In the genomic region with DNA sequence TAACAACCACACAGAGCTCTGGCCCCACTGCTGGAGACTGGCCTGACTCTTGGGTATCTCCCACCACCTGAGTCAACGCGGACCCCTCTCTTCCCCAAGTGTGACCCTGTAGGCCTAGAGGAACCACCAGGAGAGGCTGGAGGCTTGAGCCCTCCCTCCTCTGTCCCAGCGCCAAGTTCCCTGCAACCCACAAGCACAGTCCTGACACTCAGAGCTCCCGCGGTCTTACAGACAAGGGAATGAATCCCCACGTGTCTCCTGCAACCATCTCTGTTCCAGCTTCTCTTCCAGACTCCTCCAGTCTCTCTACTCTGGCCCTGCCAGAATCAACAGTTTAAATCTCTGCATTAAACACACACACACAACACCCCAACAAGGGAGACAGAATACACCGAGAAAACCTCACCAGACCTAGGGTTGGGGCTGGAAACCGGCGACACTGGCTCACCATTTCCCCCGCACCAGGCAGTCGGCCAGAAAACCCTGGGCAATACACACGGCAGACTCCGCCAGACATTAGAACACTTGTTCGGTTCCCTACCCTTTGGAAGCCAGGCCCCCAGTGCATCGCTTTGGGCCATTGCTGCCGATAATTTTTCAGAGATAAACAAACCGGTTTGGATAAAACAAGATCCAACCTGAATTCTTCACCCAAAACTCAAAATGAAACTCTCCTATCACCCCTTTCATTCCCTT, we compare ENCODE assay signal across 18 cellular contexts. TPM values are rescaled to one million over a fixed set of nuclear protein-coding genes. Genes with fewer than 3 reads are reported as not detected.
DNase-seq lines count a peak whose midpoint lies in the region; ATAC-seq and TF ChIP-seq lines count a peak whose summit lies in the region.
"Had no signal": no experiment of that assay in that cellular context is flagged by ENCODE, and none has a peak within 500 bp of the region (broad histone marks: within the 10 kb centered on the region; RNA-seq: fewer than 3 reads in every experiment).

No MANE protein-coding gene starts in this region.

- H3K36me3 Mint-ChIP-seq in activated T-helper 2 cell treated with anti-CD3 and anti-CD28 coated beads, Interferon-gamma antibody, Interleukin-2, Interleukin-4, amounts not matched to agents 10 μg/mL and 5 μg/mL and 100 μg/mL, durations not matched to agents 14 hours and 24 hours and 36 hours (ENCODE audit: low read depth), result no peaks in the 10 kb centered on the region

- H3K27ac ChIP-seq in right atrium auricular region (peak overlapping the region in 1 of 2 donors; percentile 4), heart left ventricle (peak overlapping the region in 9 of 12 donors; percentile 9 to 72 (median 32)), stomach (peak overlapping the region; percentile 38 to 92 (median 64))
- H3K27ac ChIP-seq: KMS-11, Peyer's patch, SJCRH30 had no signal

- peak; percentile 46 for DNase-seq in Right ventricle myocardium superior
- DNase-seq in right atrium auricular region (ENCODE audit: low spot score), result no peak
- DNase-seq in heart left ventricle, result peak in 1 of 5 donors; percentile 34
- DNase-seq in myocyte (ENCODE audit: low read depth), result peak; percentile 38
- peak; percentile 59 for DNase-seq in stomach
- DNase-seq in SHP77 treated with DMSO at 0.1 percent for 48 hours (lab: John Stamatoyannopoulos, UW), result no peak
- DNase-seq in activated T-helper 2 cell treated with anti-CD3 and anti-CD28 coated beads, Interferon-gamma antibody, Interleukin-2, Interleukin-4, amounts not matched to agents 10 μg/mL and 5 μg/mL and 100 μg/mL, durations not matched to agents 14 hours and 24 hours and 36 hours (ENCODE audit: low spot score), result no peak
- DNase-seq in effector CD4-positive, alpha-beta T cell, result no peak
- DNase-seq: Calu3, HFFc6, MM.1S, NCI-H1417, NCI-H2029, NCI-H510A treated with DMSO at 0.1 percent for 48 hours, Peyer's patch, SJCRH30 had no signal

- TF ChIP-seq POLR2A in heart left ventricle (IDR thresholded peaks at IDR 0.05) (no peak), stomach (IDR thresholded peaks at IDR 0.05) (no peak)

- H3K36me3 ChIP-seq in right atrium auricular region (no peaks in the 10 kb centered on the region), heart left ventricle (no peaks in the 10 kb centered on the region), stomach (no peaks in the 10 kb centered on the region)
- H3K36me3 ChIP-seq: Peyer's patch, SJCRH30 had no signal

- H3K4me3 ChIP-seq in right atrium auricular region (no peak overlapping the region), heart left ventricle (no peak overlapping the region), stomach (no peak overlapping the region)
- H3K4me3 ChIP-seq: GM12878, Peyer's patch, SJCRH30 had no signal

- no peak overlapping the region for H3K27ac Mint-ChIP-seq in activated T-helper 2 cell treated with anti-CD3 and anti-CD28 coated beads, Interferon-gamma antibody, Interleukin-2, Interleukin-4, amounts not matched to agents 10 μg/mL and 5 μg/mL and 100 μg/mL, durations not matched to agents 14 hours and 24 hours and 36 hours
- H3K27ac Mint-ChIP-seq: HFFc6 had no signal

- H3K4me1 ChIP-seq in right atrium auricular region (peaks cover 0 to 59% of the 10 kb centered on the region in 2 donors), heart left ventricle (peaks cover 0 to 84% (median 30%) of the 10 kb centered on the region in 12 donors), stomach (peaks cover 55 to 94% (median 65%) of the 10 kb centered on the region in 4 donors)

- ATAC-seq in Right ventricle myocardium superior (ENCODE audit: poor library complexity) (peak; percentile 46), heart left ventricle (peak; percentile 24 to 43 (median 34))
- ATAC-seq: GM12878 had no signal

- no peaks in the 10 kb centered on the region for H3K27me3 Mint-ChIP-seq in activated T-helper 2 cell treated with anti-CD3 and anti-CD28 coated beads, Interferon-gamma antibody, Interleukin-2, Interleukin-4, amounts not matched to agents 10 μg/mL and 5 μg/mL and 100 μg/mL, durations not matched to agents 14 hours and 24 hours and 36 hours (ENCODE audit: low read depth)

- H3K27me3 ChIP-seq in right atrium auricular region (no peaks in the 10 kb centered on the region), heart left ventricle (no peaks in the 10 kb centered on the region), stomach (peaks cover 0 to 3% (median 0%) of the 10 kb centered on the region in 3 donors)
- H3K27me3 ChIP-seq: Peyer's patch had no signal

- no peaks in the 10 kb centered on the region for H3K9me3 Mint-ChIP-seq in activated T-helper 2 cell treated with anti-CD3 and anti-CD28 coated beads, Interferon-gamma antibody, Interleukin-2, Interleukin-4, amounts not matched to agents 10 μg/mL and 5 μg/mL and 100 μg/mL, durations not matched to agents 14 hours and 24 hours and 36 hours
- H3K9me3 Mint-ChIP-seq: HFFc6 had no signal

- intact Hi-C loops in Right ventricle myocardium superior (cut with DNase I) (no loop called here), heart left ventricle (cut with DNase I) (no loop called here), stomach (cut with DNase I; ENCODE audit: low total_unique reads) (no loop called here)
- intact Hi-C loops in activated T-helper 2 cell treated with anti-CD3 and anti-CD28 coated beads, Interferon-gamma antibody, Interleukin-2, Interleukin-4, amounts not matched to agents 10 μg/mL and 5 μg/mL and 100 μg/mL, durations not matched to agents 14 hours and 24 hours and 36 hours (cut with micrococcal nuclease), result no loop called here

- H3K9me3 ChIP-seq in right atrium auricular region (no peaks in the 10 kb centered on the region), heart left ventricle (no peaks in the 10 kb centered on the region), stomach (no peaks in the 10 kb centered on the region)
- H3K9me3 ChIP-seq: Peyer's patch, SJCRH30 had no signal

- H3K4me1 Mint-ChIP-seq in activated T-helper 2 cell treated with anti-CD3 and anti-CD28 coated beads, Interferon-gamma antibody, Interleukin-2, Interleukin-4, amounts not matched to agents 10 μg/mL and 5 μg/mL and 100 μg/mL, durations not matched to agents 14 hours and 24 hours and 36 hours (ENCODE audit: low read depth), result no peaks in the 10 kb centered on the region

- no peak for TF ChIP-seq CTCF in right atrium auricular region (IDR thresholded peaks at IDR 0.05)
- peak in 1 of 12 donors; percentile 4 for TF ChIP-seq CTCF in heart left ventricle (IDR thresholded peaks at IDR 0.05)
- no peak for TF ChIP-seq CTCF in stomach (IDR thresholded peaks at IDR 0.05)

- no peak for TF ChIP-seq EP300 in stomach (IDR thresholded peaks at IDR 0.05)

- no peak overlapping the region for H3K4me3 Mint-ChIP-seq in activated T-helper 2 cell treated with anti-CD3 and anti-CD28 coated beads, Interferon-gamma antibody, Interleukin-2, Interleukin-4, amounts not matched to agents 10 μg/mL and 5 μg/mL and 100 μg/mL, durations not matched to agents 14 hours and 24 hours and 36 hours (ENCODE audit: low read depth)
- H3K4me3 Mint-ChIP-seq: HFFc6 had no signal

- WGBS in heart left ventricle, 4 donors, result 53 to 60% (median 56%) methylated on average over 17 of the region's 17 CpGs
- WGBS in stomach, 5 donors, result 35 to 58% (median 49%) methylated on average over 17 of the region's 17 CpGs

RNA-seq across cellular contexts. Expression of gene CASZ1, which starts 21.7 kb away (rescaled TPM):
- total RNA-seq in Right ventricle myocardium superior, result 50.3 TPM
- 10 to 100 TPM; 44.3 to 50.3 TPM for total RNA-seq in right atrium auricular region
- total RNA-seq in heart left ventricle, result 10 to 100 TPM; 39.5 to 84.9 (median 63.2) TPM
- polyA plus RNA-seq in heart left ventricle, result 10 to 100 TPM; 28.8 to 50.0 TPM
- total RNA-seq in myocyte, result 11.6 and 20.8 TPM in 2 replicates
- polyA plus RNA-seq in myocyte (2012), result 8.6 TPM
- total RNA-seq in stomach, result 100 to 1,000 TPM in 2 of 5 donors, 10 to 100 TPM in 3; 24.6 to 166 (median 66.5) TPM
- polyA plus RNA-seq in stomach, result 10 to 100 TPM in 1 of 3 donors, 1 to 10 TPM in 2; 6.0 to 11.8 (median 6.5) TPM
- 8.6 and 9.9 TPM in 2 replicates for total RNA-seq in activated T-helper 2 cell treated with anti-CD3 and anti-CD28 coated beads, Interferon-gamma antibody, Interleukin-2, Interleukin-4, amounts not matched to agents 10 μg/mL and 5 μg/mL and 100 μg/mL, durations not matched to agents 14 hours and 24 hours and 36 hours

Comparison
In these comparisons a context has a peak if more than half of its experiments do, and no peak if none do; other contexts are left out.
1. DNase-seq: peak in Right ventricle myocardium superior (single experiment), myocyte (single experiment) and stomach (single experiment); none in right atrium auricular region (single experiment), SHP77 treated with DMSO at 0.1 percent for 48 hours (single experiment), activated T-helper 2 cell treated with anti-CD3 and anti-CD28 coated beads, Interferon-gamma antibody, Interleukin-2, Interleukin-4, amounts not matched to agents 10 μg/mL and 5 μg/mL and 100 μg/mL, durations not matched to agents 14 hours and 24 hours and 36 hours (single experiment) and effector CD4-positive, alpha-beta T cell (single experiment).